22 cellular contexts compared by ENCODE assay signal in the genomic region with DNA sequence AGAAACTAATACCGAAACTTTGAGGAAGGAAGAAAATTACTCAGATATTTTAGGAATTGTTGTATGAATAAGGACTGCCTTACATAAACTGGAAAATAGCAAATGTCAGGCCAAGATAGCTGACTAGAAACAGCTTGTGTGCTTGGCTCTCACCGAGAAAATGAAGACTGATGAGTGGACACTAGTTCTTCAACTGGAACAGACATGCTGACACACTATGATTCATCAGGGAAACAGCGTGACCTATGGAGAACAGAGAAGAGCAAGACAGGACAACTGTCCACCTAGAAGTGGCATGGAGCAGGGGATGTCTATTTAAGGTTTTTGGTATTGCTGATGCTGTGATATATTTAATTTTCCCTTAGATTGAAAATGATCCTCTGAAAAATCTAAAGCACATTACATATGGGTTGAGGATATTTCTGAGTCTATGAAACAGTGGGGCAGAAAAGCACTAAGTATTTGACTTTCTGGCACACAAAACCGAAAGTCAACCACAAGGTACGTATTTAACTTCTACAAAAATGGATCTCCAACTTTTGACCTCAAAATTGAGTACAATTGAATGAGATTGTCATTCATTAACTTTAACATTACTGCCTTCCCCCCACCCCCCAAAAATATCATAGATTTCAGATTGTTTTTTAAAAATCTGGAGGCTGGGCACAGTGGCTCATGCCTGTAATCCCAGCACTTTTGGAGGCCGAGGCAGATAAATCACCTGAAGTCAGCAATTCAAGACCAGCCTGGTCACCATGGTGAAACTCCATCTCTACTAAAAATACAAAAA.
DNase-seq lines count a peak whose midpoint lies in the region; ATAC-seq and TF ChIP-seq lines count a peak whose summit lies in the region.
"Had no signal": no experiment of that assay in that cellular context is flagged by ENCODE, and none has a peak within 500 bp of the region (broad histone marks: within the 10 kb centered on the region; RNA-seq: fewer than 3 reads in every experiment).

No MANE protein-coding gene starts in this region.

- H3K27me3 ChIP-seq in breast epithelium (no peaks in the 10 kb centered on the region), MG63 (no peaks in the 10 kb centered on the region), adipocyte (replicated peaks; ENCODE audit: control insufficient read depth, insufficient read depth, low read length) (no peaks in the 10 kb centered on the region)
- H3K27me3 ChIP-seq: brain microvascular endothelial cell had no signal

- CTCF ChIA-PET in MCF 10A (lab: Yijun Ruan, JAX): no interaction called here

- H3K36me3 ChIP-seq in breast epithelium (no peaks in the 10 kb centered on the region), MG63 (no peaks in the 10 kb centered on the region), adipocyte (ENCODE audit: control insufficient read depth, insufficient read depth, low read length, severe bottlenecking) (no peaks in the 10 kb centered on the region)
- H3K36me3 ChIP-seq: brain microvascular endothelial cell had no signal

- intact Hi-C loops in MCF 10A (cut with micrococcal nuclease) (no loop called here), breast epithelium (cut with DNase I; ENCODE audit: low total_unique reads) (no loop called here)

- H3K27ac Mint-ChIP-seq in MCF 10A (ENCODE audit: low read depth, unreplicated experiment): peak overlapping the region; percentile 57
- H3K27ac Mint-ChIP-seq: CD4-positive, alpha-beta memory T cell; T-helper 1 cell treated with Interleukin-12 subunit alpha and Interleukin-12 subunit beta and Interleukin-4 antibody, amounts not matched to agents 30 μg/mL and 1 μg/mL, for 36 hours had no signal

- no peaks in the 10 kb centered on the region for H3K9me3 ChIP-seq in breast epithelium
- no peaks in the 10 kb centered on the region for H3K9me3 ChIP-seq in MG63
- H3K9me3 ChIP-seq in adipocyte (ENCODE audit: control insufficient read depth, low read length): no peaks in the 10 kb centered on the region

- H3K9me3 Mint-ChIP-seq in MCF 10A (ENCODE audit: unreplicated experiment): no peaks in the 10 kb centered on the region
- H3K9me3 Mint-ChIP-seq: T-helper 1 cell treated with Interleukin-12 subunit alpha and Interleukin-12 subunit beta and Interleukin-4 antibody, amounts not matched to agents 30 μg/mL and 1 μg/mL, for 36 hours had no signal

- peak; percentile 50 for DNase-seq in MCF 10A (ENCODE audit: unreplicated experiment)
- no peak for DNase-seq in breast epithelium (ENCODE audit: low spot score in 2 of 2)
- DNase-seq in MG63: peak; percentile 45
- DNase-seq in adipocyte (ENCODE audit: low read depth): no peak
- peak; percentile 44 for DNase-seq in renal cortical epithelial cell (ENCODE audit: low read depth)
- DNase-seq in AG20443 (ENCODE audit: low spot score): no peak
- DNase-seq in NCI-H345 treated with DMSO at 0.1 percent for 48 hours (lab: John Stamatoyannopoulos, UW; ENCODE audit: unreplicated experiment): no peak
- DNase-seq: activated CD8-positive, alpha-beta memory T cell treated with anti-CD3 and anti-CD28 coated beads, Interleukin-2, amount 50 U/mL, for 48 hours; activated naive CD4-positive, alpha-beta T cell treated with Interleukin-2 at 50 U/mL for 16 hours; brain microvascular endothelial cell; CD4-positive, alpha-beta memory T cell; effector CD4-positive, alpha-beta T cell; GOT3; islet precursor cell; midbrain; NCI-H1417 treated with DMSO at 0.1 percent for 48 hours; NCI-H510A; stimulated activated CD4-positive, alpha-beta T cell treated with anti-CD3 and anti-CD28 coated beads, Interleukin-2, amount 100 ng/mL, for 48 hours; stimulated activated CD8-positive, alpha-beta memory T cell treated with anti-CD3 and anti-CD28 coated beads, Interleukin-4, amount 100 ng/mL, for 48 hours had no signal

- no TSS peak for BruUV-seq in MCF 10A (replicated peaks; lab: Mats Ljungman, UMichigan)

- H3K27me3 Mint-ChIP-seq in MCF 10A (ENCODE audit: insufficient read depth, unreplicated experiment): no peaks in the 10 kb centered on the region
- H3K27me3 Mint-ChIP-seq: CD4-positive, alpha-beta memory T cell had no signal

- no peak for ATAC-seq in GM21786 (IDR thresholded peaks at IDR 0.05; ENCODE audit: unreplicated experiment)
- ATAC-seq: activated CD4-positive, CD25-positive, alpha-beta regulatory T cell treated with anti-CD3 and anti-CD28 coated beads, Interleukin-2, amount 50 U/mL, for 24 hours had no signal

- H3K4me1 Mint-ChIP-seq in MCF 10A (ENCODE audit: insufficient read depth, unreplicated experiment): peaks cover 14% of the 10 kb centered on the region
- H3K4me1 Mint-ChIP-seq: CD4-positive, alpha-beta memory T cell had no signal

- no peak overlapping the region for H3K27ac ChIP-seq in breast epithelium
- H3K27ac ChIP-seq: brain microvascular endothelial cell had no signal

- H3K36me3 Mint-ChIP-seq in MCF 10A (ENCODE audit: insufficient read depth, unreplicated experiment): no peaks in the 10 kb centered on the region
- H3K36me3 Mint-ChIP-seq: CD4-positive, alpha-beta memory T cell had no signal

- POLR2A ChIA-PET in MCF 10A (lab: Yijun Ruan, JAX): no interaction called here

- TF ChIP-seq CTCF in MCF 10A (IDR thresholded peaks at IDR 0.05; ENCODE audit: unreplicated experiment) (no peak), breast epithelium (IDR thresholded peaks at IDR 0.05) (no peak)

- H3K9ac ChIP-seq in adipocyte (ENCODE audit: low read length): no peak overlapping the region

- peak overlapping the region; percentile 35 for H3K4me3 Mint-ChIP-seq in MCF 10A (ENCODE audit: unreplicated experiment)
- H3K4me3 Mint-ChIP-seq: CD4-positive, alpha-beta memory T cell; T-helper 1 cell treated with Interleukin-12 subunit alpha and Interleukin-12 subunit beta and Interleukin-4 antibody, amounts not matched to agents 30 μg/mL and 1 μg/mL, for 36 hours had no signal

- H3K4me1 ChIP-seq in breast epithelium (no peaks in the 10 kb centered on the region), adipocyte (ENCODE audit: control insufficient read depth, insufficient read depth, low read length) (peaks cover 7% of the 10 kb centered on the region)

- TF ChIP-seq POLR2A in breast epithelium (IDR thresholded peaks at IDR 0.05): no peak

- H3K4me3 ChIP-seq in breast epithelium (peak overlapping the region in 1 of 3 donors; percentile 43), MG63 (peak overlapping the region; percentile 13), adipocyte (ENCODE audit: low read length) (peak overlapping the region; percentile 52)

Comparison
In these comparisons a context has a peak if more than half of its experiments do, and no peak if none do; other contexts are left out.
1. DNase-seq: peak in MCF 10A (single experiment), MG63 (single experiment) and renal cortical epithelial cell (single experiment); none in breast epithelium (0 of 2), adipocyte (single experiment), AG20443 (single experiment) and NCI-H345 treated with DMSO at 0.1 percent for 48 hours (single experiment).